33 cellular contexts compared by ENCODE assay signal in genomic region chr2:30444283-30444682, GRCh38. TPM values are rescaled to one million over a fixed set of nuclear protein-coding genes. Genes with fewer than 3 reads are reported as not detected.
DNase-seq lines count a peak whose midpoint lies in the region; ATAC-seq and TF ChIP-seq lines count a peak whose summit lies in the region.
"Had no signal": no experiment of that assay in that cellular context is flagged by ENCODE, and none has a peak within 500 bp of the region (broad histone marks: within the 10 kb centered on the region; RNA-seq: fewer than 3 reads in every experiment).

No MANE protein-coding gene starts in this region.

- no peaks in the 10 kb centered on the region for H3K36me3 ChIP-seq in adipocyte (ENCODE audit: control insufficient read depth, insufficient read depth, low read length, severe bottlenecking)
- H3K36me3 ChIP-seq in neutrophil, result no peaks in the 10 kb centered on the region
- no peaks in the 10 kb centered on the region for H3K36me3 ChIP-seq in colonic mucosa
- H3K36me3 ChIP-seq: left lung, right lobe of liver, stomach, thyroid gland, vagina had no signal

- ATAC-seq in SK-N-SH treated with all-trans-retinoic acid at 6 μM for 48 hours, result no peak
- ATAC-seq: activated CD8-positive, alpha-beta T cell treated with anti-CD3 and anti-CD28 coated beads, Interleukin-2, amount 10 ng/mL, durations not matched to agents 7 days and 5 days; left lung; right lobe of liver; Right ventricle myocardium inferior had no signal

- DNase-seq in AG09309 (ENCODE audit: low read depth) (peak; percentile 68), GM03348 (ENCODE audit: low spot score) (peak; percentile 47), adipocyte (ENCODE audit: low read depth) (peak; percentile 37), NCI-H187 (lab: John Stamatoyannopoulos, UW) (no peak), colonic mucosa (no peak)
- DNase-seq in activated CD4-positive, alpha-beta T cell treated with anti-CD3 and anti-CD28 coated beads, Interleukin-2, amount 10 ng/mL, durations not matched to agents 24 days and 14 days, result no peak
- DNase-seq: activated CD4-positive, alpha-beta T cell treated with anti-CD3 and anti-CD28 coated beads for 1 hour; activated CD8-positive, alpha-beta T cell treated with anti-CD3 and anti-CD28 coated beads, Interleukin-2, amount 10 ng/mL, durations not matched to agents 7 days and 5 days; anterior cingulate cortex; C1 segment of cervical spinal cord; Caco-2; GDM1; glutamatergic neuron; Kasumi-1; mesendoderm; NCI-H1105; NCI-H187 treated with DMSO at 0.1 percent for 48 hours; NCI-H526; NK-92 treated with Interleukin-12 subunit alpha and Interleukin-12 subunit beta, amount 100 ng/mL, for 24 hours; right lobe of liver; stimulated activated CD4-positive, alpha-beta T cell treated with anti-CD3 and anti-CD28 coated beads, Interleukin-12 subunit alpha, Interleukin-12 subunit beta, amount 100 ng/mL, for 4 hours; stimulated activated CD4-positive, alpha-beta T cell treated with anti-CD3 and anti-CD28 coated beads, Interleukin-2, amount 100 ng/mL, for 48 hours; stomach; thyroid gland had no signal

- no peak overlapping the region for H3K9ac ChIP-seq in adipocyte (ENCODE audit: low read length)
- H3K9ac ChIP-seq in colonic mucosa (ENCODE audit: low read depth in 2 of 2, low read length in 2 of 2), result no peak overlapping the region

- H3K4me1 Mint-ChIP-seq in activated CD4-positive, alpha-beta T cell treated with anti-CD3 and anti-CD28 coated beads, Interleukin-2, amount 10 ng/mL, durations not matched to agents 24 days and 14 days, result peaks cover 23% of the 10 kb centered on the region

- H3K27me3 ChIP-seq in adipocyte (replicated peaks; ENCODE audit: control insufficient read depth, insufficient read depth, low read length) (no peaks in the 10 kb centered on the region), neutrophil (no peaks in the 10 kb centered on the region), colonic mucosa (no peaks in the 10 kb centered on the region)
- H3K27me3 ChIP-seq: left lung, right lobe of liver, stomach, thyroid gland, vagina had no signal

- H3K36me3 Mint-ChIP-seq in activated CD4-positive, alpha-beta T cell treated with anti-CD3 and anti-CD28 coated beads, Interleukin-2, amount 10 ng/mL, durations not matched to agents 24 days and 14 days (ENCODE audit: low read depth), result peaks cover 5% of the 10 kb centered on the region

- H3K4me1 ChIP-seq in adipocyte (ENCODE audit: control insufficient read depth, insufficient read depth, low read length), result peaks cover 41% of the 10 kb centered on the region
- peaks cover 34 to 36% of the 10 kb centered on the region in 2 experiments for H3K4me1 ChIP-seq in neutrophil (ENCODE audit: control insufficient read depth in 1 of 2, insufficient read depth in 1 of 2, low read depth in 1 of 2, low read length in 1 of 2)
- H3K4me1 ChIP-seq in colonic mucosa, result no peaks in the 10 kb centered on the region

- intact Hi-C loops in activated CD4-positive, alpha-beta T cell treated with anti-CD3 and anti-CD28 coated beads, Interleukin-2, amount 10 ng/mL, durations not matched to agents 24 days and 14 days (cut with micrococcal nuclease), result no loop called here
- intact Hi-C loops in colonic mucosa (cut with DNase I), result loop anchor here (10.0 kb wide), 1 partner anchor 209 kb away; the partner anchor contains the start of gene LBH

- H3K27ac ChIP-seq in neutrophil, result peak overlapping the region; percentile 56
- no peak overlapping the region for H3K27ac ChIP-seq in colonic mucosa
- H3K27ac ChIP-seq: right lobe of liver, stomach, thyroid gland, vagina had no signal

- H3K27me3 Mint-ChIP-seq in activated CD4-positive, alpha-beta T cell treated with anti-CD3 and anti-CD28 coated beads, Interleukin-2, amount 10 ng/mL, durations not matched to agents 24 days and 14 days, result no peaks in the 10 kb centered on the region
- H3K27me3 Mint-ChIP-seq: activated naive CD4-positive, alpha-beta T cell treated with anti-CD3 and anti-CD28 coated beads, Interleukin-2, amount 50 U/mL, for 24 hours; progenitor cell of endocrine pancreas had no signal

- no peaks in the 10 kb centered on the region for H3K9me3 Mint-ChIP-seq in activated CD4-positive, alpha-beta T cell treated with anti-CD3 and anti-CD28 coated beads, Interleukin-2, amount 10 ng/mL, durations not matched to agents 24 days and 14 days
- H3K9me3 Mint-ChIP-seq: activated naive CD4-positive, alpha-beta T cell treated with anti-CD3 and anti-CD28 coated beads, Interleukin-2, amount 50 U/mL, for 24 hours; activated T-helper 2 cell treated with anti-CD3 and anti-CD28 coated beads, Interferon-gamma antibody, Interleukin-2, Interleukin-4, amounts not matched to agents 10 μg/mL and 5 μg/mL and 100 μg/mL, durations not matched to agents 14 hours and 24 hours and 36 hours; T-helper 2 cell treated with Interferon-gamma antibody and Interleukin-4, amounts not matched to agents 5 μg/mL and 100 μg/mL, for 36 hours had no signal

- H3K4me3 ChIP-seq in AG09309 (ENCODE audit: control insufficient read depth, low read depth, low read length), result no peak overlapping the region
- peak overlapping the region; percentile 16 for H3K4me3 ChIP-seq in adipocyte (ENCODE audit: low read length)
- no peak overlapping the region for H3K4me3 ChIP-seq in neutrophil (ENCODE audit: low read depth in 1 of 2, low read length in 1 of 2)
- no peak overlapping the region for H3K4me3 ChIP-seq in colonic mucosa
- H3K4me3 ChIP-seq: left lung, right lobe of liver, stomach, thyroid gland, vagina had no signal

- no peak overlapping the region for H3K27ac Mint-ChIP-seq in activated CD4-positive, alpha-beta T cell treated with anti-CD3 and anti-CD28 coated beads, Interleukin-2, amount 10 ng/mL, durations not matched to agents 24 days and 14 days
- H3K27ac Mint-ChIP-seq: activated CD8-positive, alpha-beta T cell treated with anti-CD3 and anti-CD28 coated beads, Interleukin-2, amount 10 ng/mL, durations not matched to agents 7 days and 5 days; activated naive CD4-positive, alpha-beta T cell treated with anti-CD3 and anti-CD28 coated beads, Interleukin-2, amount 50 U/mL, for 24 hours; activated T-helper 2 cell treated with anti-CD3 and anti-CD28 coated beads, Interferon-gamma antibody, Interleukin-2, Interleukin-4, amounts not matched to agents 10 μg/mL and 5 μg/mL and 100 μg/mL, durations not matched to agents 14 hours and 24 hours and 36 hours; progenitor cell of endocrine pancreas; T-helper 2 cell treated with Interferon-gamma antibody and Interleukin-4, amounts not matched to agents 5 μg/mL and 100 μg/mL, for 36 hours had no signal

- H3K4me3 Mint-ChIP-seq in activated CD4-positive, alpha-beta T cell treated with anti-CD3 and anti-CD28 coated beads, Interleukin-2, amount 10 ng/mL, durations not matched to agents 24 days and 14 days, result no peak overlapping the region
- H3K4me3 Mint-ChIP-seq: activated CD8-positive, alpha-beta T cell treated with anti-CD3 and anti-CD28 coated beads, Interleukin-2, amount 10 ng/mL, durations not matched to agents 7 days and 5 days; activated naive CD4-positive, alpha-beta T cell treated with anti-CD3 and anti-CD28 coated beads, Interleukin-2, amount 50 U/mL, for 24 hours; T-helper 2 cell treated with Interferon-gamma antibody and Interleukin-4, amounts not matched to agents 5 μg/mL and 100 μg/mL, for 36 hours had no signal

- no peaks in the 10 kb centered on the region for H3K9me3 ChIP-seq in adipocyte (ENCODE audit: control insufficient read depth, low read length)
- no peaks in the 10 kb centered on the region for H3K9me3 ChIP-seq in neutrophil
- no peaks in the 10 kb centered on the region for H3K9me3 ChIP-seq in colonic mucosa
- H3K9me3 ChIP-seq: Caco-2, left lung, right lobe of liver, stomach, thyroid gland, vagina had no signal

- no peak for TF ChIP-seq CTCF in AG09309 (IDR thresholded peaks at IDR 0.05; ENCODE audit: control insufficient read depth, insufficient read depth, low read depth, low read length, missing control alignments)
- no peak for TF ChIP-seq CTCF in neutrophil (IDR thresholded peaks at IDR 0.05)
- no peak for TF ChIP-seq CTCF in colonic mucosa (IDR thresholded peaks at IDR 0.05)

TF ChIP-seq in SK-N-SH treated with all-trans-retinoic acid at 6 μM for 48 hours, 23 proteins besides CTCF, POLR2A, EP300 and RAD21:
- TF ChIP-seq BACH2 (CRISPR knock-in tag; IDR thresholded peaks at IDR 0.05; ENCODE audit: borderline replicate concordance) (no peak), OSR1 (CRISPR knock-in tag; IDR thresholded peaks at IDR 0.05) (no peak), ARNTL (CRISPR knock-in tag; IDR thresholded peaks at IDR 0.05; ENCODE audit: borderline replicate concordance, low read depth) (no peak), ZFP3 (CRISPR knock-in tag; IDR thresholded peaks at IDR 0.05) (no peak), PATZ1 (CRISPR knock-in tag; IDR thresholded peaks at IDR 0.05; ENCODE audit: borderline replicate concordance) (no peak)

RNA-seq across cellular contexts. Expression of gene LCLAT1, which starts 2.8 kb away (rescaled TPM):
- total RNA-seq in activated CD4-positive, alpha-beta T cell treated with anti-CD3 and anti-CD28 coated beads, Interleukin-2, amount 10 ng/mL, durations not matched to agents 24 days and 14 days, result 31.4 and 34.7 TPM in 2 replicates
- 10 to 100 TPM; 20.0 to 25.5 TPM for total RNA-seq in colonic mucosa

Comparison
In these comparisons a context has a peak if more than half of its experiments do, and no peak if none do; other contexts are left out.
1. DNase-seq: peak in AG09309 (single experiment), GM03348 (single experiment) and adipocyte (single experiment); none in NCI-H187 (0 of 2), activated CD4-positive, alpha-beta T cell treated with anti-CD3 and anti-CD28 coated beads, Interleukin-2, amount 10 ng/mL, durations not matched to agents 24 days and 14 days (single experiment) and colonic mucosa (single experiment).